In genomic region chr5:10987291-10987806, GRCh38 we compare ENCODE assay signal across 15 cellular contexts.
"Had no signal": no experiment of that assay in that cellular context is flagged by ENCODE, and none has a peak within 500 bp of the region (broad histone marks: within the 10 kb centered on the region; RNA-seq: fewer than 3 reads in every experiment).

No MANE protein-coding gene starts in this region.

- H3K9me3 ChIP-seq: ascending aorta, gastrocnemius medialis, left lung, pancreas, thyroid gland had no signal

- DNase-seq: activated gamma-delta T cell, cerebellar nuclear complex, cortex of kidney, gastrocnemius medialis had no signal

- H3K36me3 Mint-ChIP-seq: activated naive CD4-positive, alpha-beta T cell treated with anti-CD3 and anti-CD28 coated beads, Interleukin-2, amount 50 U/mL, for 24 hours; naive B cell had no signal

- H3K36me3 ChIP-seq: ascending aorta, gastrocnemius medialis, left lung, pancreas, thyroid gland had no signal

- H3K27me3 ChIP-seq: ascending aorta, pancreas, thyroid gland had no signal

- FAIRE-seq: bronchial epithelial cell, endometrium, pancreas had no signal

- H3K27ac Mint-ChIP-seq: activated naive CD4-positive, alpha-beta T cell treated with anti-CD3 and anti-CD28 coated beads, Interleukin-2, amount 50 U/mL, for 24 hours; activated T-cell treated with anti-CD3 and anti-CD28 coated beads, Interleukin-2, amount 50 U/mL, for 72 hours; naive B cell; T-helper 1 cell treated with Interleukin-12 subunit alpha and Interleukin-12 subunit beta and Interleukin-4 antibody, amounts not matched to agents 30 μg/mL and 1 μg/mL, for 36 hours had no signal

- ATAC-seq: gastrocnemius medialis had no signal

- H3K27ac ChIP-seq: ascending aorta, gastrocnemius medialis, left lung, pancreas, WERI-Rb-1 had no signal

- H3K4me3 ChIP-seq: ascending aorta, gastrocnemius medialis, left lung, pancreas, thyroid gland had no signal

- H3K4me3 Mint-ChIP-seq: T-helper 1 cell treated with Interleukin-12 subunit alpha and Interleukin-12 subunit beta and Interleukin-4 antibody, amounts not matched to agents 30 μg/mL and 1 μg/mL, for 36 hours had no signal

- H3K4me1 ChIP-seq: ascending aorta, gastrocnemius medialis, left lung had no signal
